In the genomic region with DNA sequence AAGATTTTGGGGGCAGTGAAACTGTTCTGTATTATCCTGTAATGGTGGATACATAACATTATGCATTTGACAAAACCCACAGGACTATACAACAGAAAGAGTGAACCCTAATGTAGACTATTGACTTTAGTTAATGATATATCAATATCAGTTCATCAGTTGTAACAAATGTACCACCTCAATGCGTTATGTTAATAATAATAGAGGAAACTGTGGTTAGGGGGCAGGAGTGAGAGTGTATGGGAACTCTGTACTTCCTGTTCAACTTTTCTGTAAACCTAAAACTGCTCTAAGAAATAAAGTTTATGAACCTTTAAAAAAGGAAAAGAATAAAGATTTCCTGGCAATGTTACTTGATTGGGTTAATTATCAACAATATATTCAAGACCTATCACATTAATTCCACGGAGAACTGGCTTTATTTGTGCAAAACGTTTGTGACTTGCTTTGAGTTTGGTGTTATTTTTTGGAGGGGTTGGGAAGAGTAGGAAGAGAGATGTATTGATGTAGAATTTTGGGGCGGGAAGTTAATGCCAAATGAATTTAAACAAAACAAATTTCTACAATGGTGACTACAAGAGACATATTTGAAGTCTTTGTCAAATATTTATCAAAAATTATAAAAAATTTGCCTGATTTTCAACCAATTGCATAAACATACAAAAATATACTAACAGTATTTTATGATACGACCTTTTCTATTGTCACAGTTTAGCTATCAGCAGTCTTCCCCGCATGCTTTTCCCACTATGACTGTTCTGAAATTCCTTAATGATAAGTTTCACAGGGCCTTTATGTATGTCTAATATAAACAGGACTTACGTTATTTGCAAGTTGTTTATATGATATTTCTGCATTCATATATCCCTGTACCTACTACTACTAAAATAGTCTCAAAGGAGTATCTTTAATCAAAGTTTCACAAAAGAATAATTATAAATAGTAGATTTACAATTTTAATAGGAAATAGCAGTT, we compare ENCODE assay signal across 8 cellular contexts. TPM values are rescaled to one million over a fixed set of nuclear protein-coding genes. Genes with fewer than 3 reads are reported as not detected.
DNase-seq lines count a peak whose midpoint lies in the region; TF ChIP-seq lines count a peak whose summit lies in the region.

No MANE protein-coding gene starts in this region.

- H3K79me2 ChIP-seq in SU-DHL-6 (ENCODE audit: insufficient read depth, low read length): peaks cover 20% of the 10 kb centered on the region

- no peak for TF ChIP-seq POLR2A in vagina (IDR thresholded peaks at IDR 0.05)

- H3K9me3 ChIP-seq in right atrium auricular region (no peaks in the 10 kb centered on the region), SU-DHL-6 (ENCODE audit: insufficient read depth, low read length) (no peaks in the 10 kb centered on the region), iPS-18a (ENCODE audit: control insufficient read depth, low read depth, low read length) (no peaks in the 10 kb centered on the region), vagina (no peaks in the 10 kb centered on the region)

- no peaks in the 10 kb centered on the region for H3K9me2 ChIP-seq in SU-DHL-6 (replicated peaks; ENCODE audit: insufficient read depth, low read length)

- no peaks in the 10 kb centered on the region for H3K27me3 ChIP-seq in right atrium auricular region
- no peaks in the 10 kb centered on the region for H3K27me3 ChIP-seq in SU-DHL-6 (ENCODE audit: low read length)
- H3K27me3 ChIP-seq in iPS-18a (ENCODE audit: control insufficient read depth, insufficient read depth, low read length): no peaks in the 10 kb centered on the region
- H3K27me3 ChIP-seq in vagina: no peaks in the 10 kb centered on the region

- H3F3A ChIP-seq in SU-DHL-6 (ENCODE audit: insufficient read depth): peaks cover 40% of the 10 kb centered on the region

- H3K9ac ChIP-seq in SU-DHL-6 (ENCODE audit: low read length) (peak overlapping the region; percentile 66), iPS-18a (ENCODE audit: low read length) (no peak overlapping the region)

- no peak overlapping the region for H3K27ac Mint-ChIP-seq in glutamatergic neuron (ENCODE audit: unreplicated experiment)

- no peak overlapping the region for H3K4me3 Mint-ChIP-seq in glutamatergic neuron (ENCODE audit: unreplicated experiment)

- no peaks in the 10 kb centered on the region; the same call in 1 of the 2 replicates for H4K20me1 ChIP-seq in SU-DHL-6 (ENCODE audit: low read depth, low read length)

- H3K4me1 Mint-ChIP-seq in glutamatergic neuron (ENCODE audit: low read depth, unreplicated experiment): peaks cover 12% of the 10 kb centered on the region

- H3K27me3 Mint-ChIP-seq in glutamatergic neuron (ENCODE audit: unreplicated experiment): peaks cover 18% of the 10 kb centered on the region

- intact Hi-C loops in cardiac septum (cut with DNase I) (no loop called here), vagina (cut with DNase I) (loop anchor here (5.0 kb wide), 1 partner anchor 50 kb away; no protein-coding TSS in a partner anchor), head of caudate nucleus (cut with DNase I) (no loop called here)

- H3K36me3 ChIP-seq in right atrium auricular region (no peaks in the 10 kb centered on the region), SU-DHL-6 (ENCODE audit: low read length) (no peaks in the 10 kb centered on the region), iPS-18a (ENCODE audit: control insufficient read depth, low read depth, low read length) (no peaks in the 10 kb centered on the region), vagina (no peaks in the 10 kb centered on the region)

- H3K4me1 ChIP-seq in right atrium auricular region (peaks cover 0 to 27% of the 10 kb centered on the region in 2 donors), iPS-18a (ENCODE audit: control insufficient read depth, low read depth, low read length) (peaks cover 19% of the 10 kb centered on the region), vagina (peaks cover 24% of the 10 kb centered on the region)

- peak overlapping the region; percentile 76 for H2AFZ ChIP-seq in SU-DHL-6 (ENCODE audit: low read depth, low read length, severe bottlenecking)

- DNase-seq in right atrium auricular region (ENCODE audit: low spot score) (no peak), cardiac septum (ENCODE audit: low spot score) (no peak), vagina (ENCODE audit: extremely low spot score in 2 of 2) (no peak), glutamatergic neuron (no peak), head of caudate nucleus (no peak), SHP77 (lab: John Stamatoyannopoulos, UW) (no peak)

- H3K27ac ChIP-seq in right atrium auricular region: peak overlapping the region; percentile 99 to 100
- peak overlapping the region; percentile 69 for H3K27ac ChIP-seq in SU-DHL-6 (ENCODE audit: low read depth, low read length)
- no peak overlapping the region for H3K27ac ChIP-seq in iPS-18a (ENCODE audit: low read length)
- peak overlapping the region; percentile 99 for H3K27ac ChIP-seq in vagina

- H3K4me2 ChIP-seq in SU-DHL-6 (ENCODE audit: low read depth, low read length, poor library complexity, severe bottlenecking): peak overlapping the region; percentile 96

- peak in 1 of 2 donors; percentile 12 for TF ChIP-seq CTCF in right atrium auricular region (IDR thresholded peaks at IDR 0.05)
- no peak for TF ChIP-seq CTCF in SU-DHL-6 (IDR thresholded peaks at IDR 0.05; ENCODE audit: insufficient read depth, low read length, poor library complexity, severe bottlenecking)
- no peak for TF ChIP-seq CTCF in vagina (IDR thresholded peaks at IDR 0.05)
- no peak for TF ChIP-seq CTCF in glutamatergic neuron (IDR thresholded peaks at IDR 0.05; ENCODE audit: partially characterized antibody, unreplicated experiment)

- H3K4me3 ChIP-seq in right atrium auricular region (no peak overlapping the region), SU-DHL-6 (ENCODE audit: insufficient read depth, low read length, poor library complexity, severe bottlenecking) (peak overlapping the region; percentile 67), iPS-18a (ENCODE audit: low read length) (peak overlapping the region; percentile 82), vagina (no peak overlapping the region)

- no peaks in the 10 kb centered on the region for H3K36me3 Mint-ChIP-seq in glutamatergic neuron (ENCODE audit: unreplicated experiment)

- peaks cover 24% of the 10 kb centered on the region for H3K9me3 Mint-ChIP-seq in glutamatergic neuron (ENCODE audit: unreplicated experiment)

RNA-seq across cellular contexts. Expression of gene RTN4, which starts 2.1 kb away (rescaled TPM):
- 100 to 1,000 TPM; 152 to 203 TPM for total RNA-seq in right atrium auricular region
- total RNA-seq in cardiac septum: 174 TPM
- total RNA-seq in vagina: 174 TPM
- 772 TPM for total RNA-seq in glutamatergic neuron (ENCODE audit: unreplicated experiment)

Comparison
In these comparisons a context has a peak if more than half of its experiments do, and no peak if none do; other contexts are left out.
1. H3K4me3 ChIP-seq: peak in SU-DHL-6 (single experiment) and iPS-18a (single experiment); none in right atrium auricular region (0 of 2) and vagina (0 of 2).